Comparison of ENCODE assay signal across 25 cellular contexts in the genomic region with DNA sequence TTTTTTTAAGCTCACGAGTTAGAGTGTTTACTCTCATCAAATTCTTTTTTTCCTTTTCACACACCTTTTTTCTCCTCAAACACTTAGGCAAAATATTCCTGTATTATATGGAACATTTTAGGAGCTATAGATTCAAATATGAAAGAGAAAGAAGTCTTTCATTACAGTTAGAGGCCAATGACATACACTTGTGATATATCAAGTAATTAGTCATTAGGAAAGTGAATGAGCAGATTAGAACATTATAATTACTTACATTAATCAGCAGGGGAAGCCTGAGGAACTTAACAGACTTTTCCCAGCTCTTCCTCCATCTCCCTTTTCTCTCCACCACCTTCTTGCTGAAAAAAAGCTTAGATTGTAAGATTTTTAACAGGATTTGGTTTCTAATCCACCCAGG. TPM values are rescaled to one million over a fixed set of nuclear protein-coding genes. Genes with fewer than 3 reads are reported as not detected.
DNase-seq lines count a peak whose midpoint lies in the region; ATAC-seq, FAIRE-seq and TF ChIP-seq lines count a peak whose summit lies in the region.
"Had no signal": no experiment of that assay in that cellular context is flagged by ENCODE, and none has a peak within 500 bp of the region (broad histone marks: within the 10 kb centered on the region; RNA-seq: fewer than 3 reads in every experiment).

No MANE protein-coding gene starts in this region.

- ATAC-seq in activated CD4-positive, alpha-beta T cell treated with anti-CD3 and anti-CD28 coated beads for 36 hours = peak; percentile 63
- ATAC-seq in HepG2 (no peak), right lobe of liver (no peak), HG02840 (IDR thresholded peaks at IDR 0.05; ENCODE audit: low FRiP score, unreplicated experiment) (no peak)
- no peak for ATAC-seq in effector memory CD8-positive, alpha-beta T cell (replicated peaks)
- ATAC-seq: Right ventricle myocardium inferior had no signal

- no peak overlapping the region for H3K27ac Mint-ChIP-seq in activated CD4-positive, alpha-beta T cell treated with anti-CD3 and anti-CD28 coated beads for 36 hours
- no peak overlapping the region for H3K27ac Mint-ChIP-seq in activated CD4-positive, alpha-beta T cell treated with anti-CD3 and anti-CD28 coated beads, Interleukin-2, amount 10 ng/mL, durations not matched to agents 24 days and 14 days
- peak overlapping the region; percentile 13 to 36 for H3K27ac Mint-ChIP-seq in effector memory CD8-positive, alpha-beta T cell
- H3K27ac Mint-ChIP-seq: HFFc6 had no signal

- no peaks in the 10 kb centered on the region for H3K79me2 ChIP-seq in HepG2 (ENCODE audit: insufficient read depth, low read length)

- POLR2A ChIA-PET in activated CD4-positive, alpha-beta T cell treated with anti-CD3 and anti-CD28 coated beads for 36 hours (lab: Charles Lee) = interaction anchor here (0.7 kb wide), 2 partner anchors 326 to 383 kb away, joined by 4 read pairs; no protein-coding TSS in a partner anchor
- POLR2A ChIA-PET in HepG2 (lab: Yijun Ruan, JAX) = no interaction called here

- H3K27ac ChIP-seq in HepG2 (ENCODE audit: extremely low read length, insufficient read depth, low read length) (no peak overlapping the region), right lobe of liver (no peak overlapping the region), subcutaneous abdominal adipose tissue (ENCODE audit: low read depth, low read length) (peak overlapping the region; percentile 13)

- H3K9me3 Mint-ChIP-seq in activated CD4-positive, alpha-beta T cell treated with anti-CD3 and anti-CD28 coated beads for 36 hours (ENCODE audit: low read depth) = no peaks in the 10 kb centered on the region
- H3K9me3 Mint-ChIP-seq in activated CD4-positive, alpha-beta T cell treated with anti-CD3 and anti-CD28 coated beads, Interleukin-2, amount 10 ng/mL, durations not matched to agents 24 days and 14 days = no peaks in the 10 kb centered on the region
- H3K9me3 Mint-ChIP-seq in effector memory CD8-positive, alpha-beta T cell = peaks cover 0 to 2% of the 10 kb centered on the region in 2 donors
- H3K9me3 Mint-ChIP-seq: CD14-positive monocyte, HFFc6, IgD-negative memory B cell had no signal

- WGBS in HepG2 (ENCODE audit: low lambda C conversion rate) = 95% methylated on average over 1 of the region's 1 CpG
- WGBS in right lobe of liver (ENCODE audit: insufficient coverage, low coverage, low lambda C conversion rate, missing lambda C conversion rate) = 85% methylated on average over 1 of the region's 1 CpG
- WGBS in lower leg skin, 2 donors = 81 to 83% methylated on average over 1 of the region's 1 CpG

- no TSS peak for BruUV-seq in HepG2 (replicated peaks; lab: Mats Ljungman, UMichigan)

- peaks cover 4% of the 10 kb centered on the region; the same call in 1 of the 2 replicates for H4K20me1 ChIP-seq in HepG2 (ENCODE audit: insufficient read depth, low read length)

- FAIRE-seq in HepG2 (lab: Jason Lieb, UNC) = no peak
- FAIRE-seq: G401.6, H54, HTR-8/SVneo, RCC 7860 had no signal

- DNase-seq in activated CD4-positive, alpha-beta T cell treated with anti-CD3 and anti-CD28 coated beads for 36 hours = no peak
- DNase-seq in activated CD4-positive, alpha-beta T cell treated with anti-CD3 and anti-CD28 coated beads, Interleukin-2, amount 10 ng/mL, durations not matched to agents 24 days and 14 days = no peak
- no peak for DNase-seq in HepG2 (ENCODE audit: low spot score)
- no peak for DNase-seq in right lobe of liver
- DNase-seq in effector memory CD8-positive, alpha-beta T cell = no peak
- no peak for DNase-seq in lower leg skin (ENCODE audit: low spot score in 2 of 2)
- DNase-seq: 8988T, COR-L47, HFFc6, Kasumi-1, MM.1S, NCI-H1092, NCI-H146, NCI-H2029 treated with DMSO at 0.1 percent for 48 hours, NCI-H2171 treated with DMSO at 0.1 percent for 48 hours, NCI-H446 had no signal

- intact Hi-C loops in activated CD4-positive, alpha-beta T cell treated with anti-CD3 and anti-CD28 coated beads for 36 hours (cut with DNase I, micrococcal nuclease) = no loop called here
- intact Hi-C loops in activated CD4-positive, alpha-beta T cell treated with anti-CD3 and anti-CD28 coated beads, Interleukin-2, amount 10 ng/mL, durations not matched to agents 24 days and 14 days (cut with micrococcal nuclease) = no loop called here
- intact Hi-C loops in HepG2 (cut with micrococcal nuclease; ENCODE audit: unreplicated experiment) = no loop called here
- intact Hi-C loops in right lobe of liver (cut with DNase I) = no loop called here
- intact Hi-C loops in lower leg skin (cut with DNase I; ENCODE audit: low total_unique reads) = no loop called here

- no peak overlapping the region for H3K4me3 Mint-ChIP-seq in activated CD4-positive, alpha-beta T cell treated with anti-CD3 and anti-CD28 coated beads for 36 hours
- no peak overlapping the region for H3K4me3 Mint-ChIP-seq in activated CD4-positive, alpha-beta T cell treated with anti-CD3 and anti-CD28 coated beads, Interleukin-2, amount 10 ng/mL, durations not matched to agents 24 days and 14 days
- no peak overlapping the region for H3K4me3 Mint-ChIP-seq in effector memory CD8-positive, alpha-beta T cell
- H3K4me3 Mint-ChIP-seq: CD14-positive monocyte, HFFc6, IgD-negative memory B cell had no signal

- H3K36me3 Mint-ChIP-seq in activated CD4-positive, alpha-beta T cell treated with anti-CD3 and anti-CD28 coated beads for 36 hours (ENCODE audit: low read depth) = peaks cover 55% of the 10 kb centered on the region
- H3K36me3 Mint-ChIP-seq in activated CD4-positive, alpha-beta T cell treated with anti-CD3 and anti-CD28 coated beads, Interleukin-2, amount 10 ng/mL, durations not matched to agents 24 days and 14 days (ENCODE audit: low read depth) = peaks cover 54% of the 10 kb centered on the region
- H3K36me3 Mint-ChIP-seq in effector memory CD8-positive, alpha-beta T cell (ENCODE audit: insufficient read depth) = peaks cover 99% of the 10 kb centered on the region

- no peaks in the 10 kb centered on the region for H3K9me3 ChIP-seq in HepG2 (ENCODE audit: low read length)
- no peaks in the 10 kb centered on the region for H3K9me3 ChIP-seq in right lobe of liver
- H3K9me3 ChIP-seq in subcutaneous abdominal adipose tissue (ENCODE audit: control insufficient read depth in 5 of 5, low read length in 5 of 5) = no peaks in the 10 kb centered on the region

- H3K27me3 Mint-ChIP-seq in activated CD4-positive, alpha-beta T cell treated with anti-CD3 and anti-CD28 coated beads for 36 hours = no peaks in the 10 kb centered on the region
- H3K27me3 Mint-ChIP-seq in activated CD4-positive, alpha-beta T cell treated with anti-CD3 and anti-CD28 coated beads, Interleukin-2, amount 10 ng/mL, durations not matched to agents 24 days and 14 days = no peaks in the 10 kb centered on the region
- H3K27me3 Mint-ChIP-seq in effector memory CD8-positive, alpha-beta T cell = no peaks in the 10 kb centered on the region
- H3K27me3 Mint-ChIP-seq: IgD-negative memory B cell had no signal

- H3K27me3 ChIP-seq in HepG2 (ENCODE audit: control insufficient read depth in 1 of 2, insufficient read depth in 2 of 2, low read length in 2 of 2) = no peaks in the 10 kb centered on the region
- no peaks in the 10 kb centered on the region for H3K27me3 ChIP-seq in right lobe of liver
- no peaks in the 10 kb centered on the region for H3K27me3 ChIP-seq in subcutaneous abdominal adipose tissue (ENCODE audit: control insufficient read depth in 5 of 5, insufficient read depth in 4 of 5, low read length in 5 of 5)

- H3K36me3 ChIP-seq in HepG2 (replicated peaks in 1 of 2; ENCODE audit: control insufficient read depth in 1 of 2, insufficient read depth in 2 of 2, low read length in 2 of 2) = peaks cover 34 to 82% of the 10 kb centered on the region in 2 experiments
- H3K36me3 ChIP-seq in right lobe of liver = peaks cover 2 to 91% (median 34%) of the 10 kb centered on the region in 4 donors
- peaks cover 42 to 89% (median 77%) of the 10 kb centered on the region in 5 donors for H3K36me3 ChIP-seq in subcutaneous abdominal adipose tissue (ENCODE audit: control insufficient read depth in 5 of 5, insufficient read depth in 5 of 5, low read length in 5 of 5)

- H3K4me1 ChIP-seq in HepG2 (ENCODE audit: insufficient read depth, low read length) (no peaks in the 10 kb centered on the region), right lobe of liver (no peaks in the 10 kb centered on the region), subcutaneous abdominal adipose tissue (ENCODE audit: control insufficient read depth in 5 of 5, insufficient read depth in 5 of 5, low read length in 5 of 5) (peaks cover 0 to 55% (median 43%) of the 10 kb centered on the region in 5 donors)

- H3K4me3 ChIP-seq in HepG2 (replicated peaks in 1 of 3; ENCODE audit: insufficient read depth in 1 of 3, low read depth in 2 of 3, low read length in 3 of 3) (no peak overlapping the region), right lobe of liver (no peak overlapping the region), subcutaneous abdominal adipose tissue (ENCODE audit: low read depth in 1 of 5, low read length in 5 of 5) (no peak overlapping the region), lower leg skin (ENCODE audit: low read depth, poor library complexity, severe bottlenecking) (no peak overlapping the region)

- TF ChIP-seq POLR2A in HepG2 (IDR thresholded peaks at IDR 0.05; ENCODE audit: insufficient read depth in 1 of 2, low read depth in 2 of 2, low read length in 2 of 2) (no peak), right lobe of liver (IDR thresholded peaks at IDR 0.05) (no peak), lower leg skin (IDR thresholded peaks at IDR 0.05) (no peak)

- H2AFZ ChIP-seq in HepG2 (ENCODE audit: low read length) = no peak overlapping the region

- in situ Hi-C loops in HepG2 (cut with HindIII; ENCODE audit: extremely low pct_ligation_motif_present, low pct_unique_long_range_greater_than_20kb) = no loop called here

- TF ChIP-seq EP300 in HepG2 (IDR thresholded peaks at IDR 0.05; ENCODE audit: low read depth in 2 of 2, low read length in 2 of 2) = no peak
- no peak for TF ChIP-seq EP300 in HepG2 (CRISPR knock-in tag; IDR thresholded peaks at IDR 0.05; ENCODE audit: borderline replicate concordance)

- TF ChIP-seq CTCF in HepG2 (CRISPR knock-in tag; IDR thresholded peaks at IDR 0.05) (no peak), right lobe of liver (IDR thresholded peaks at IDR 0.05) (no peak), lower leg skin (IDR thresholded peaks at IDR 0.05) (no peak)

- no peak overlapping the region for H3K4me2 ChIP-seq in HepG2 (ENCODE audit: low read depth, low read length)

- H3K9ac ChIP-seq in HepG2 (ENCODE audit: insufficient read depth, low read depth, low read length) (no peak overlapping the region), subcutaneous abdominal adipose tissue (ENCODE audit: low read length in 5 of 5) (no peak overlapping the region)

- no peak for TF ChIP-seq RAD21 in HepG2 (CRISPR knock-in tag; IDR thresholded peaks at IDR 0.05)

- CTCF ChIA-PET in activated CD4-positive, alpha-beta T cell treated with anti-CD3 and anti-CD28 coated beads for 36 hours (lab: Charles Lee) = interaction anchor here (0.7 to 1.5 kb wide), 5 partner anchors 10 to 527 kb away, joined by 3 to 5 read pairs (median 3); no protein-coding TSS in a partner anchor
- CTCF ChIA-PET in HepG2 (lab: Yijun Ruan, JAX; ENCODE audit: low intra/inter-chr PET ratio, low total read pairs) = no interaction called here

- peaks cover 14% of the 10 kb centered on the region for H3K4me1 Mint-ChIP-seq in activated CD4-positive, alpha-beta T cell treated with anti-CD3 and anti-CD28 coated beads for 36 hours
- H3K4me1 Mint-ChIP-seq in activated CD4-positive, alpha-beta T cell treated with anti-CD3 and anti-CD28 coated beads, Interleukin-2, amount 10 ng/mL, durations not matched to agents 24 days and 14 days = peaks cover 2% of the 10 kb centered on the region
- peaks cover 14 to 21% of the 10 kb centered on the region in 2 donors for H3K4me1 Mint-ChIP-seq in effector memory CD8-positive, alpha-beta T cell (ENCODE audit: low read depth in 2 of 2)
- H3K4me1 Mint-ChIP-seq: IgD-negative memory B cell had no signal

RNA-seq across cellular contexts. Expression of gene KLF3, which starts 29.5 kb away (rescaled TPM):
- total RNA-seq in activated CD4-positive, alpha-beta T cell treated with anti-CD3 and anti-CD28 coated beads for 36 hours = 1 to 10 TPM; 6.1 to 6.2 TPM
- 0.83 and 1.0 TPM in 2 replicates for total RNA-seq in activated CD4-positive, alpha-beta T cell treated with anti-CD3 and anti-CD28 coated beads, Interleukin-2, amount 10 ng/mL, durations not matched to agents 24 days and 14 days
- 29.1 and 45.2 TPM in 2 replicates for total RNA-seq in HepG2 (2016; rRNA removed; fragmentation: Illumina TruSeq; extraction: Trizol)
- 5.0 and 6.9 TPM in 2 replicates for total RNA-seq in HepG2 (2016; cell fraction: cytosol; rRNA removed; fragmentation: Illumina TruSeq; extraction: Trizol; ENCODE audit: low read depth)
- 29.1 and 39.1 TPM in 2 replicates for total RNA-seq in HepG2 (2016; cell fraction: insoluble cytoplasmic fraction; rRNA removed; fragmentation: Illumina TruSeq; extraction: Trizol)
- total RNA-seq in HepG2 (2016; cell fraction: membrane; rRNA removed; fragmentation: Illumina TruSeq; extraction: Trizol) = 27.0 and 29.9 TPM in 2 replicates
- total RNA-seq in HepG2 (2016; cell fraction: nucleus; rRNA removed; fragmentation: Illumina TruSeq; extraction: Trizol) = 38.1 and 42.0 TPM in 2 replicates
- 32.2 and 37.8 TPM in 2 replicates for polyA plus RNA-seq in HepG2 (2011; rRNA removed)
- 23.4 and 26.9 TPM in 2 replicates for polyA plus RNA-seq in HepG2 (2011; cell fraction: cytosol; rRNA removed)
- 34.9 and 36.5 TPM in 2 replicates for polyA plus RNA-seq in HepG2 (2011; cell fraction: nucleus; rRNA removed)
- polyA plus RNA-seq in HepG2 (2012) = 35.9 and 36.8 TPM in 2 replicates
- polyA plus RNA-seq in HepG2 (2016; cell fraction: cytosol; fragmentation: Illumina TruSeq; extraction: Trizol; ENCODE audit: low read depth) = 12.2 and 13.0 TPM in 2 replicates
- polyA plus RNA-seq in HepG2 (2016; cell fraction: insoluble cytoplasmic fraction; fragmentation: Illumina TruSeq; extraction: Trizol; ENCODE audit: low read depth) = 46.7 and 48.9 TPM in 2 replicates
- 28.6 and 30.0 TPM in 2 replicates for polyA plus RNA-seq in HepG2 (2016; cell fraction: membrane; fragmentation: Illumina TruSeq; extraction: Trizol; ENCODE audit: low read depth)
- 40.1 and 41.8 TPM in 2 replicates for polyA plus RNA-seq in HepG2 (2016; cell fraction: nucleus; fragmentation: Illumina TruSeq; extraction: Trizol; ENCODE audit: insufficient read depth, low read depth)
- 23.8 and 59.2 TPM in 2 replicates for polyA minus RNA-seq in HepG2 (2011; rRNA and poly(A)+ RNA removed; ENCODE audit: low replicate concordance)
- polyA minus RNA-seq in HepG2 (2011; cell fraction: cytosol; rRNA and poly(A)+ RNA removed) = 32.1 and 36.4 TPM in 2 replicates
- 148 and 153 TPM in 2 replicates for polyA minus RNA-seq in HepG2 (2011; cell fraction: nucleus; rRNA and poly(A)+ RNA removed)
- 10 to 100 TPM; 21.3 to 37.6 (median 26.8) TPM for total RNA-seq in right lobe of liver
- 100 to 1,000 TPM; 131 to 224 (median 142) TPM for total RNA-seq in lower leg skin

Comparison
In these comparisons a context has a peak if more than half of its experiments do, and no peak if none do; other contexts are left out.
1. H3K27ac Mint-ChIP-seq: peak in effector memory CD8-positive, alpha-beta T cell (2 of 2); none in activated CD4-positive, alpha-beta T cell treated with anti-CD3 and anti-CD28 coated beads for 36 hours (single experiment) and activated CD4-positive, alpha-beta T cell treated with anti-CD3 and anti-CD28 coated beads, Interleukin-2, amount 10 ng/mL, durations not matched to agents 24 days and 14 days (single experiment).